ENCODE assay signal across 8 cellular contexts in genomic region chr10:61899997-61900828, GRCh38. TPM values are rescaled to one million over a fixed set of nuclear protein-coding genes. Genes with fewer than 3 reads are reported as not detected.
DNase-seq lines count a peak whose midpoint lies in the region; FAIRE-seq and TF ChIP-seq lines count a peak whose summit lies in the region.

No MANE protein-coding gene starts in this region.

- POLR2A ChIA-PET in HEK293T (lab: Yijun Ruan, JAX): interaction anchor here (2.7 kb wide), 1 partner anchor 150 kb away, joined by 10 read pairs; no protein-coding TSS in a partner anchor

- DNase-seq in GM12892 (ENCODE audit: insufficient read length): peak; percentile 33
- DNase-seq in HEK293T (ENCODE audit: extremely low spot score): peak; percentile 58
- peak; percentile 92 for DNase-seq in NAMALWA (ENCODE audit: low spot score)
- DNase-seq in SK-N-DZ (ENCODE audit: low spot score): peak; percentile 46
- no peak for DNase-seq in astrocyte of the cerebellum (ENCODE audit: low read depth)
- DNase-seq in hypothalamus (lab: John Stamatoyannopoulos, UW): peak in 35 of 51 donors; percentile 1 to 78 (median 22)
- peak; percentile 64 for DNase-seq in retina
- DNase-seq in cerebellar nuclear complex (lab: John Stamatoyannopoulos, UW): no peak

- peak; percentile 88 for TF ChIP-seq POLR2A in GM12892 (IDR thresholded peaks at IDR 0.05; ENCODE audit: low read depth, low read length)

- CTCF ChIA-PET in HEK293T (lab: Yijun Ruan, JAX): interaction anchor here (0.6 to 1.0 kb wide), 2 partner anchors 37 to 345 kb away, joined by 3 to 10 read pairs; no protein-coding TSS in a partner anchor

- peak; percentile 96 for FAIRE-seq in GM12892 (lab: Jason Lieb, UNC)

- peak overlapping the region; percentile 79 for H3K4me3 ChIP-seq in astrocyte of the cerebellum (ENCODE audit: low read depth, low read length)

- in situ Hi-C loops in astrocyte of the cerebellum (cut with HindIII; ENCODE audit: low sequenced_read_pairs): no loop called here

- TF ChIP-seq CTCF in astrocyte of the cerebellum (IDR thresholded peaks at IDR 0.05; ENCODE audit: low read depth, low read length, missing control alignments): no peak

TF ChIP-seq in HEK293T, 16 proteins besides CTCF, POLR2A, EP300 and RAD21:
- TF ChIP-seq L3MBTL2 (conservative IDR thresholded peaks at IDR 0.05) (no peak), HDGF (IDR thresholded peaks at IDR 0.05; ENCODE audit: borderline replicate concordance) (no peak), ARNT (IDR thresholded peaks at IDR 0.05) (peak; percentile 25; the same call in 1 of the 2 replicates), PKNOX1 (IDR thresholded peaks at IDR 0.05) (peak; percentile 31), FOXK2 (IDR thresholded peaks at IDR 0.05) (no peak), BHLHE40 (IDR thresholded peaks at IDR 0.05; ENCODE audit: borderline replicate concordance) (no peak), NFRKB (IDR thresholded peaks at IDR 0.05) (no peak), TARDBP (IDR thresholded peaks at IDR 0.05) (no peak), CTBP1 (IDR thresholded peaks at IDR 0.05; ENCODE audit: borderline replicate concordance) (peak; percentile 90), SP1 (IDR thresholded peaks at IDR 0.05) (no peak), LEF1 (IDR thresholded peaks at IDR 0.05; ENCODE audit: borderline replicate concordance) (no peak), SUZ12 (IDR thresholded peaks at IDR 0.05) (no peak), FOXA1 (IDR thresholded peaks at IDR 0.05) (no peak), ZNF384 (IDR thresholded peaks at IDR 0.05) (no peak), ELF4 (IDR thresholded peaks at IDR 0.05) (no peak), FOXM1 (IDR thresholded peaks at IDR 0.05; ENCODE audit: borderline replicate concordance) (no peak)

RNA-seq across cellular contexts. Expression of gene ARID5B, which starts 1.3 kb away (rescaled TPM):
- 15.3 TPM for polyA plus RNA-seq in GM12892 (2012; ENCODE audit: missing spikeins)
- polyA plus RNA-seq in SK-N-DZ (2014; cell fraction: cytosol; rRNA removed): 0.42 and 0.48 TPM in 2 replicates
- polyA plus RNA-seq in SK-N-DZ (2014; cell fraction: nucleus; rRNA removed): 0.17 and 0.44 TPM in 2 replicates

Comparison
In these comparisons a context has a peak if more than half of its experiments do, and no peak if none do; other contexts are left out.
1. DNase-seq: peak in GM12892 (single experiment), HEK293T (single experiment), NAMALWA (single experiment), SK-N-DZ (single experiment), hypothalamus (35 of 51) and retina (single experiment); none in astrocyte of the cerebellum (single experiment) and cerebellar nuclear complex (0 of 2).